8 cellular contexts compared by ENCODE assay signal in the genomic region with DNA sequence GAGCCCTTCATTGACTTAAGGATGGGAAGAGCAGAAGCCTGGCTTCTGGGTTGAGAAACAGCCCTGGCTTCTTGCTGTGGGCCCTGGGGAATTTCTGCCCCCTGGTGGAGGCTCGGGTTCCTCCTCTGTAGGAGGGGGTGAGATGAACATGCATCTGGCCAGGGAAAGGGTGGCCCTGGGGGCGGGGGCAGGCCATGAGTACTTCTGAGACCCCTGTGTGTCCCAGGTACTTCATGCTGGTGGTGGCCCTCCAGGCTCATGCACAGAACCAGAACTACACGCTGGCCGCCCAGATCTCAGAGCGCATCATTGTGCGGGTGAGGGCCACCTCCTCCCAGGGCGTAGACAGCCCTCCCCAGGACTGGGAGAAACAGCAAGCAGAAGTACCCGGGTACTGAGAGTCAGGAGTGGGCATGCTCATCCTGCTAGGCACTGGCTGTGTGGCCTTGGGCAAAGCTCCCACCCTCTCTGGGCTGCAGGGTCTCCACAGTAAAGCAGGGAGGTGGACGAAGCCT. TPM values are rescaled to one million over a fixed set of nuclear protein-coding genes. Genes with fewer than 3 reads are reported as not detected.
DNase-seq lines count a peak whose midpoint lies in the region; ATAC-seq and TF ChIP-seq lines count a peak whose summit lies in the region.

No MANE protein-coding gene starts in this region.

- H3K9me2 ChIP-seq in OCI-LY7 (ENCODE audit: insufficient read depth, low read length): no peaks in the 10 kb centered on the region

- H4K20me1 ChIP-seq in OCI-LY7 (ENCODE audit: insufficient read depth, low read length): no peaks in the 10 kb centered on the region

- peaks cover 18% of the 10 kb centered on the region for H3K79me1 ChIP-seq in trophoblast cell (ENCODE audit: low read length)

- H3K9me3 ChIP-seq in OCI-LY7 (ENCODE audit: low read length) (no peaks in the 10 kb centered on the region), trophoblast cell (ENCODE audit: insufficient read depth, low read depth, low read length) (peaks cover 5% of the 10 kb centered on the region)

- H3K23ac ChIP-seq in trophoblast cell (ENCODE audit: low read length): no peak overlapping the region

- H3K9ac ChIP-seq in trophoblast cell (ENCODE audit: low read length): no peak overlapping the region

- no peak overlapping the region for H3K4ac ChIP-seq in trophoblast cell (ENCODE audit: low read depth, low read length)

- H3K4me3 Mint-ChIP-seq in activated T-helper 2 cell treated with anti-CD3 and anti-CD28 coated beads, Interferon-gamma antibody, Interleukin-2, Interleukin-4, amounts not matched to agents 10 μg/mL and 5 μg/mL and 100 μg/mL, durations not matched to agents 14 hours and 24 hours and 36 hours (ENCODE audit: low read depth): peak overlapping the region; percentile 45

- CTCF ChIA-PET in OCI-LY7 (lab: Charles Lee; ENCODE audit: unreplicated experiment): no interaction called here

- H3K4me1 ChIP-seq in OCI-LY7 (ENCODE audit: insufficient read depth, low read length, poor library complexity, severe bottlenecking) (peaks cover 9% of the 10 kb centered on the region), trophoblast cell (ENCODE audit: control insufficient read depth in 1 of 2, insufficient read depth in 2 of 2, low read length in 2 of 2) (peaks cover 25 to 30% of the 10 kb centered on the region in 2 experiments)

- H3K4me3 ChIP-seq in OCI-LY7 (ENCODE audit: low read depth, low read length, poor library complexity, severe bottlenecking) (no peak overlapping the region), foreskin fibroblast (ENCODE audit: low read depth in 1 of 2, low read length in 2 of 2) (no peak overlapping the region), trophoblast cell (ENCODE audit: low read depth, low read length) (no peak overlapping the region)

- no peak overlapping the region for H3K18ac ChIP-seq in trophoblast cell (ENCODE audit: low read length)

- peak; percentile 83 for TF ChIP-seq CTCF in OCI-LY7 (conservative IDR thresholded peaks at IDR 0.05; ENCODE audit: low read length)
- TF ChIP-seq CTCF in foreskin fibroblast (IDR thresholded peaks at IDR 0.05; ENCODE audit: low read depth, low read length): peak; percentile 86

- POLR2A ChIA-PET in OCI-LY7 (lab: Charles Lee): no interaction called here

- no peak overlapping the region for H3K4me2 ChIP-seq in OCI-LY7 (ENCODE audit: low read length)
- H3K4me2 ChIP-seq in trophoblast cell (ENCODE audit: low read length): no peak overlapping the region

- no peak overlapping the region for H2BK120ac ChIP-seq in trophoblast cell (ENCODE audit: insufficient read depth, low read length, poor library complexity)

- no peak overlapping the region for H2BK12ac ChIP-seq in trophoblast cell (ENCODE audit: low read length)

- peaks cover 13% of the 10 kb centered on the region for H3K4me1 Mint-ChIP-seq in activated T-helper 2 cell treated with anti-CD3 and anti-CD28 coated beads, Interferon-gamma antibody, Interleukin-2, Interleukin-4, amounts not matched to agents 10 μg/mL and 5 μg/mL and 100 μg/mL, durations not matched to agents 14 hours and 24 hours and 36 hours (ENCODE audit: low read depth)

- H4K91ac ChIP-seq in trophoblast cell (ENCODE audit: low read depth, low read length): no peak overlapping the region

- H2BK5ac ChIP-seq in trophoblast cell (ENCODE audit: low read depth, low read length, poor library complexity): no peak overlapping the region

- H3K36me3 ChIP-seq in OCI-LY7 (ENCODE audit: insufficient read depth, low read length) (no peaks in the 10 kb centered on the region), trophoblast cell (ENCODE audit: control insufficient read depth in 1 of 2, insufficient read depth in 2 of 2, low read length in 2 of 2) (peaks cover 14 to 15% of the 10 kb centered on the region in 2 experiments)

- H2AFZ ChIP-seq in OCI-LY7 (ENCODE audit: low read length) (no peak overlapping the region), trophoblast cell (ENCODE audit: insufficient read depth, low read length, poor library complexity) (no peak overlapping the region)

- H3K14ac ChIP-seq in trophoblast cell (ENCODE audit: low read length): no peak overlapping the region

- H3K27me3 ChIP-seq in trophoblast cell (ENCODE audit: insufficient read depth, low read length): no peaks in the 10 kb centered on the region

- no CpG with 5 or more reads among the region's 9 CpGs for WGBS in trophoblast cell (ENCODE audit: extremely low coverage, insufficient coverage, insufficient read length)

- H4K8ac ChIP-seq in trophoblast cell (ENCODE audit: low read depth, low read length): no peak overlapping the region

- peak overlapping the region; percentile 17 for H3K27ac Mint-ChIP-seq in activated T-helper 2 cell treated with anti-CD3 and anti-CD28 coated beads, Interferon-gamma antibody, Interleukin-2, Interleukin-4, amounts not matched to agents 10 μg/mL and 5 μg/mL and 100 μg/mL, durations not matched to agents 14 hours and 24 hours and 36 hours

- H3K27me3 Mint-ChIP-seq in activated T-helper 2 cell treated with anti-CD3 and anti-CD28 coated beads, Interferon-gamma antibody, Interleukin-2, Interleukin-4, amounts not matched to agents 10 μg/mL and 5 μg/mL and 100 μg/mL, durations not matched to agents 14 hours and 24 hours and 36 hours (ENCODE audit: low read depth): no peaks in the 10 kb centered on the region

- BruUV-seq in OCI-LY7 (replicated peaks; lab: Mats Ljungman, UMichigan): no TSS peak

- no peaks in the 10 kb centered on the region for H3K9me3 Mint-ChIP-seq in activated T-helper 2 cell treated with anti-CD3 and anti-CD28 coated beads, Interferon-gamma antibody, Interleukin-2, Interleukin-4, amounts not matched to agents 10 μg/mL and 5 μg/mL and 100 μg/mL, durations not matched to agents 14 hours and 24 hours and 36 hours

- no peak overlapping the region for H2AK5ac ChIP-seq in trophoblast cell (ENCODE audit: low read length)

- H3K79me2 ChIP-seq in OCI-LY7 (ENCODE audit: insufficient read depth, low read depth, low read length): no peaks in the 10 kb centered on the region
- peaks cover 6% of the 10 kb centered on the region for H3K79me2 ChIP-seq in trophoblast cell (ENCODE audit: control insufficient read depth, insufficient read depth, low read length, poor library complexity)

- H4K12ac ChIP-seq in trophoblast cell (ENCODE audit: low read depth, low read length): no peak overlapping the region

- DNase-seq in CD1c-positive myeloid dendritic cell (ENCODE audit: extremely low spot score): peak; percentile 78
- DNase-seq in OCI-LY7 (ENCODE audit: low spot score): peak; percentile 65
- peak; percentile 55 for DNase-seq in activated T-helper 2 cell treated with anti-CD3 and anti-CD28 coated beads, Interferon-gamma antibody, Interleukin-2, Interleukin-4, amounts not matched to agents 10 μg/mL and 5 μg/mL and 100 μg/mL, durations not matched to agents 14 hours and 24 hours and 36 hours (ENCODE audit: low spot score)
- DNase-seq in foreskin fibroblast: peak; percentile 59 to 84
- peak; percentile 42 to 72 for DNase-seq in trophoblast cell
- DNase-seq in NCI-H187 treated with DMSO at 0.1 percent for 48 hours (lab: John Stamatoyannopoulos, UW): no peak
- no peak for DNase-seq in cerebellar nuclear complex (lab: John Stamatoyannopoulos, UW)

- H3K27ac ChIP-seq in OCI-LY7 (ENCODE audit: low read depth, low read length, poor library complexity, severe bottlenecking) (no peak overlapping the region), trophoblast cell (ENCODE audit: low read depth, low read length) (no peak overlapping the region)

- intact Hi-C loops in OCI-LY7 (cut with micrococcal nuclease; ENCODE audit: unreplicated experiment): loop anchor here (1.0 kb wide), 1 partner anchor 29 kb away; no protein-coding TSS in a partner anchor
- intact Hi-C loops in activated T-helper 2 cell treated with anti-CD3 and anti-CD28 coated beads, Interferon-gamma antibody, Interleukin-2, Interleukin-4, amounts not matched to agents 10 μg/mL and 5 μg/mL and 100 μg/mL, durations not matched to agents 14 hours and 24 hours and 36 hours (cut with micrococcal nuclease): loop anchor here (2.0 kb wide), 1 partner anchor 26 kb away; no protein-coding TSS in a partner anchor

- no peaks in the 10 kb centered on the region for H3K36me3 Mint-ChIP-seq in activated T-helper 2 cell treated with anti-CD3 and anti-CD28 coated beads, Interferon-gamma antibody, Interleukin-2, Interleukin-4, amounts not matched to agents 10 μg/mL and 5 μg/mL and 100 μg/mL, durations not matched to agents 14 hours and 24 hours and 36 hours (ENCODE audit: low read depth)

- ATAC-seq in GM19395 (IDR thresholded peaks at IDR 0.05; ENCODE audit: unreplicated experiment): peak; percentile 60

RNA-seq across cellular contexts. Expression of a gene that starts 15.8 kb away (rescaled TPM):
- total RNA-seq in OCI-LY7 (2014; rRNA removed; shearing (Covaris generic)): 119 and 174 TPM in 2 replicates
- total RNA-seq in OCI-LY7 (2022): 173 and 174 TPM in 2 replicates
- 187 and 192 TPM in 2 replicates for total RNA-seq in activated T-helper 2 cell treated with anti-CD3 and anti-CD28 coated beads, Interferon-gamma antibody, Interleukin-2, Interleukin-4, amounts not matched to agents 10 μg/mL and 5 μg/mL and 100 μg/mL, durations not matched to agents 14 hours and 24 hours and 36 hours
- polyA plus RNA-seq in trophoblast cell (2013): 246 and 256 TPM in 2 replicates

RNA-seq across cellular contexts. Expression of a gene that starts 16.1 kb away (rescaled TPM):
- total RNA-seq in OCI-LY7 (2014; rRNA removed; shearing (Covaris generic)): 143 and 153 TPM in 2 replicates
- total RNA-seq in OCI-LY7 (2022): 102 and 123 TPM in 2 replicates
- 130 and 131 TPM in 2 replicates for total RNA-seq in activated T-helper 2 cell treated with anti-CD3 and anti-CD28 coated beads, Interferon-gamma antibody, Interleukin-2, Interleukin-4, amounts not matched to agents 10 μg/mL and 5 μg/mL and 100 μg/mL, durations not matched to agents 14 hours and 24 hours and 36 hours
- polyA plus RNA-seq in trophoblast cell (2013): 53.9 and 58.2 TPM in 2 replicates

RNA-seq across cellular contexts. Expression of a gene that starts 24.2 kb away (rescaled TPM):
- total RNA-seq in OCI-LY7 (2014; rRNA removed; shearing (Covaris generic)): 0.19 and 0.23 TPM in 2 replicates
- 0.98 and 1.1 TPM in 2 replicates for total RNA-seq in OCI-LY7 (2022)
- total RNA-seq in activated T-helper 2 cell treated with anti-CD3 and anti-CD28 coated beads, Interferon-gamma antibody, Interleukin-2, Interleukin-4, amounts not matched to agents 10 μg/mL and 5 μg/mL and 100 μg/mL, durations not matched to agents 14 hours and 24 hours and 36 hours: 1.8 and 2.6 TPM in 2 replicates
- polyA plus RNA-seq in trophoblast cell (2013): 9.8 and 10.4 TPM in 2 replicates

RNA-seq across cellular contexts. Expression of a gene that starts 40.2 kb away (rescaled TPM):
- not detected in 2 replicates for total RNA-seq in OCI-LY7 (2014; rRNA removed; shearing (Covaris generic))
- not detected in 2 replicates for total RNA-seq in OCI-LY7 (2022)
- total RNA-seq in activated T-helper 2 cell treated with anti-CD3 and anti-CD28 coated beads, Interferon-gamma antibody, Interleukin-2, Interleukin-4, amounts not matched to agents 10 μg/mL and 5 μg/mL and 100 μg/mL, durations not matched to agents 14 hours and 24 hours and 36 hours: 114 and 116 TPM in 2 replicates
- 83.8 and 84.0 TPM in 2 replicates for polyA plus RNA-seq in trophoblast cell (2013)

RNA-seq across cellular contexts. Expression of a gene that starts 51.5 kb away (rescaled TPM):
- 0.31 and 0.95 TPM in 2 replicates for total RNA-seq in OCI-LY7 (2014; rRNA removed; shearing (Covaris generic))
- 2.3 and 2.8 TPM in 2 replicates for total RNA-seq in OCI-LY7 (2022)
- 366 and 381 TPM in 2 replicates for total RNA-seq in activated T-helper 2 cell treated with anti-CD3 and anti-CD28 coated beads, Interferon-gamma antibody, Interleukin-2, Interleukin-4, amounts not matched to agents 10 μg/mL and 5 μg/mL and 100 μg/mL, durations not matched to agents 14 hours and 24 hours and 36 hours
- 538 and 565 TPM in 2 replicates for polyA plus RNA-seq in trophoblast cell (2013)

Comparison
In these comparisons a context has a peak if more than half of its experiments do, and no peak if none do; other contexts are left out.
1. DNase-seq: peak in CD1c-positive myeloid dendritic cell (single experiment), OCI-LY7 (single experiment), activated T-helper 2 cell treated with anti-CD3 and anti-CD28 coated beads, Interferon-gamma antibody, Interleukin-2, Interleukin-4, amounts not matched to agents 10 μg/mL and 5 μg/mL and 100 μg/mL, durations not matched to agents 14 hours and 24 hours and 36 hours (single experiment), foreskin fibroblast (2 of 2) and trophoblast cell (2 of 2); none in NCI-H187 treated with DMSO at 0.1 percent for 48 hours (single experiment) and cerebellar nuclear complex (0 of 2).